Comparison of ENCODE assay signal across 6 cellular contexts in genomic region chr10:64976150-64976549, GRCh38.
"Had no signal": no experiment of that assay in that cellular context is flagged by ENCODE, and none has a peak within 500 bp of the region (broad histone marks: within the 10 kb centered on the region; RNA-seq: fewer than 3 reads in every experiment).

No MANE protein-coding gene starts in this region.

- DNase-seq: GDM1, GF-D8 had no signal

- FAIRE-seq: GM12891, GM12892, GM18507, GM19239 had no signal
